In the genomic region with DNA sequence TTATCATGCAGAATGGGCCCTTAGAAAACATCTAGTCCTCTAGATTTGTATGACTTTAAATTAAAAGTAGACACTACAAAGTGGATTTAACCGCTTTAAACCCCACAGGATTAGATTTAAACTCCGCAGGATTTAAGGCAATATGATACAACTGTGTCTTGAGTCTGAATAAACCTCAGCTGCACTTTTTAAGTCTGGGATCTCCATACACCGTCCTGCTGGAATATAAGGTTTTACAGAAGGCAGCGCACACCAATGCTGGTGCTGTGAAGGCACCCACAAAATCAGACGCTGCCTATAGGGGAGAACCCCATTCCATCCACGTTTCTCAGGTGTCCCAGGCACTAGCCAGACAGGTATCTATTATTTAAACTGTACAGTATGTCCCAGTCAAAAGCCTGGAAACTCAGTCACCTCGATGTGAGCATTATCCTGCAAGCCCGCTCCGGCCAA, we compare ENCODE assay signal across 8 cellular contexts. TPM values are rescaled to one million over a fixed set of nuclear protein-coding genes. Genes with fewer than 3 reads are reported as not detected.
DNase-seq lines count a peak whose midpoint lies in the region; ATAC-seq, FAIRE-seq and TF ChIP-seq lines count a peak whose summit lies in the region.

No MANE protein-coding gene starts in this region.

- H3K27me3 Mint-ChIP-seq in GM23338 (ENCODE audit: insufficient read depth, low read depth, poor library complexity): peaks cover 13% of the 10 kb centered on the region

- no peaks in the 10 kb centered on the region; the same call in 1 of the 2 replicates for H4K20me1 ChIP-seq in GM23338 (replicated peaks; ENCODE audit: insufficient read depth)
- no peaks in the 10 kb centered on the region for H4K20me1 ChIP-seq in SK-N-SH (ENCODE audit: insufficient read depth)

- H3K27ac Mint-ChIP-seq in GM23338: peak overlapping the region; percentile 95

- TF ChIP-seq RAD21 in SK-N-SH (IDR thresholded peaks at IDR 0.05; ENCODE audit: low read length): no peak

- POLR2A ChIA-PET in SK-N-SH (lab: Yijun Ruan, JAX): no interaction called here

- no peak overlapping the region for H3K27ac ChIP-seq in GM23338 (ENCODE audit: low read depth)
- H3K27ac ChIP-seq in SK-N-SH (ENCODE audit: low read depth in 2 of 2, low read length in 1 of 2): peak overlapping the region in 1 of 2 experiments; percentile 54; a peak in 2 of 4 replicates

- peaks cover 33% of the 10 kb centered on the region for H3K4me1 Mint-ChIP-seq in GM23338

- H3K4me1 ChIP-seq in GM23338 (ENCODE audit: insufficient read depth) (0 out of 2 replicates have a peak, but pooled peaks cover under 1% of the 10 kb centered on the region), SK-N-SH (ENCODE audit: control insufficient read depth in 1 of 2, insufficient read depth in 2 of 2, low read depth in 1 of 2, low read length in 1 of 2) (no peaks in the 10 kb centered on the region; a peak in 2 of 4 replicates)

- 35% methylated on average over 8 of the region's 9 CpGs for WGBS in SK-N-SH (ENCODE audit: low lambda C conversion rate)

- H3K9me3 ChIP-seq in SK-N-SH: no peaks in the 10 kb centered on the region

- H3K79me2 ChIP-seq in GM23338 (replicated peaks; ENCODE audit: insufficient read depth): peaks cover 41% of the 10 kb centered on the region
- H3K79me2 ChIP-seq in SK-N-SH (ENCODE audit: insufficient read depth): peaks cover 23% of the 10 kb centered on the region

- no peaks in the 10 kb centered on the region; the same call in 2 of the 3 replicates for H3K36me3 Mint-ChIP-seq in GM23338 (ENCODE audit: low read depth)

- no peak for TF ChIP-seq EP300 in SK-N-SH (IDR thresholded peaks at IDR 0.05; ENCODE audit: borderline replicate concordance in 1 of 2, low read depth in 1 of 2, low read length in 1 of 2)

- H2AFZ ChIP-seq in GM23338: peak overlapping the region; percentile 91
- H2AFZ ChIP-seq in SK-N-SH (ENCODE audit: low read depth): peak overlapping the region; percentile 57

- H3K9me2 ChIP-seq in GM23338 (ENCODE audit: insufficient read depth) (no peaks in the 10 kb centered on the region), SK-N-SH (no peaks in the 10 kb centered on the region)

- no peak for TF ChIP-seq CTCF in GM23338 (conservative IDR thresholded peaks at IDR 0.05; ENCODE audit: low read depth in 2 of 2)
- no peak for TF ChIP-seq CTCF in SK-N-SH (IDR thresholded peaks at IDR 0.05)
- TF ChIP-seq CTCF in omental fat pad (IDR thresholded peaks at IDR 0.05): no peak

- peak overlapping the region; percentile 83 for H3K9ac ChIP-seq in SK-N-SH

- H3F3A ChIP-seq in GM23338 (replicated peaks; ENCODE audit: low read depth) (peaks cover 11% of the 10 kb centered on the region; the same call in 1 of the 2 replicates), SK-N-SH (replicated peaks; ENCODE audit: insufficient read depth) (no peaks in the 10 kb centered on the region)

- no peaks in the 10 kb centered on the region; the same call in 2 of the 3 replicates for H3K9me3 Mint-ChIP-seq in GM23338

- no peak for ATAC-seq in GM23338
- no peak for ATAC-seq in omental fat pad (ENCODE audit: low FRiP score)
- ATAC-seq in HG02981 (IDR thresholded peaks at IDR 0.05; ENCODE audit: unreplicated experiment): no peak

- H3K27me3 ChIP-seq in GM23338 (ENCODE audit: insufficient read depth) (no peaks in the 10 kb centered on the region), SK-N-SH (ENCODE audit: insufficient read depth) (no peaks in the 10 kb centered on the region)

- H3K4me3 ChIP-seq in GM23338 (peak overlapping the region; percentile 95), SK-N-SH (ENCODE audit: low read depth in 2 of 2, low read length in 1 of 2) (peak overlapping the region; percentile 58 to 72)

- DNase-seq in GM23338 (ENCODE audit: low spot score) (no peak), SK-N-SH (no peak), fibroblast of peridontal ligament (ENCODE audit: extremely low read depth) (peak; percentile 41), pons (ENCODE audit: low spot score) (peak; percentile 28), foreskin melanocyte (no peak), RCC 7860 (ENCODE audit: low spot score) (no peak), omental fat pad (ENCODE audit: low spot score) (no peak)

- no peaks in the 10 kb centered on the region for H3K36me3 ChIP-seq in GM23338 (ENCODE audit: insufficient read depth)
- H3K36me3 ChIP-seq in SK-N-SH (replicated peaks in 1 of 2; ENCODE audit: control insufficient read depth in 1 of 2, insufficient read depth in 2 of 2, low read length in 1 of 2): peaks cover 0 to 4% of the 10 kb centered on the region in 2 experiments

- CTCF ChIA-PET in SK-N-SH (lab: Yijun Ruan, JAX): interaction anchor here (1.6 kb wide), 1 partner anchor 148 kb away, joined by 4 read pairs; no protein-coding TSS in a partner anchor

- H3K4me3 Mint-ChIP-seq in GM23338: peak overlapping the region; percentile 96

- H3K4me2 ChIP-seq in GM23338 (peak overlapping the region; percentile 80), SK-N-SH (peak overlapping the region; percentile 71)

- no peak for FAIRE-seq in RCC 7860 (lab: Jason Lieb, UNC)

TF ChIP-seq in GM23338, 12 proteins besides CTCF, POLR2A, EP300 and RAD21 (continues in another document):
- TF ChIP-seq ZNF114 (CRISPR knock-in tag; IDR thresholded peaks at IDR 0.05) (no peak), EZH2phosphoT487 (IDR thresholded peaks at IDR 0.05; ENCODE audit: unreplicated experiment) (no peak), NANOG (IDR thresholded peaks at IDR 0.05; ENCODE audit: borderline replicate concordance) (no peak), JUNB (IDR thresholded peaks at IDR 0.05; ENCODE audit: unreplicated experiment) (no peak)
- TF ChIP-seq, protein P1, sequence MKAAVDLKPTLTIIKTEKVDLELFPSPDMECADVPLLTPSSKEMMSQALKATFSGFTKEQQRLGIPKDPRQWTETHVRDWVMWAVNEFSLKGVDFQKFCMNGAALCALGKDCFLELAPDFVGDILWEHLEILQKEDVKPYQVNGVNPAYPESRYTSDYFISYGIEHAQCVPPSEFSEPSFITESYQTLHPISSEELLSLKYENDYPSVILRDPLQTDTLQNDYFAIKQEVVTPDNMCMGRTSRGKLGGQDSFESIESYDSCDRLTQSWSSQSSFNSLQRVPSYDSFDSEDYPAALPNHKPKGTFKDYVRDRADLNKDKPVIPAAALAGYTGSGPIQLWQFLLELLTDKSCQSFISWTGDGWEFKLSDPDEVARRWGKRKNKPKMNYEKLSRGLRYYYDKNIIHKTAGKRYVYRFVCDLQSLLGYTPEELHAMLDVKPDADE (IDR thresholded peaks at IDR 0.05): no peak

TF ChIP-seq in SK-N-SH, 30 proteins besides CTCF, POLR2A, EP300 and RAD21:
- TF ChIP-seq MXI1 (IDR thresholded peaks at IDR 0.05; ENCODE audit: low read depth, low read length): 0 out of 2 replicates have a peak, but pooled peaks have one; percentile 25
- TF ChIP-seq, protein P2, sequence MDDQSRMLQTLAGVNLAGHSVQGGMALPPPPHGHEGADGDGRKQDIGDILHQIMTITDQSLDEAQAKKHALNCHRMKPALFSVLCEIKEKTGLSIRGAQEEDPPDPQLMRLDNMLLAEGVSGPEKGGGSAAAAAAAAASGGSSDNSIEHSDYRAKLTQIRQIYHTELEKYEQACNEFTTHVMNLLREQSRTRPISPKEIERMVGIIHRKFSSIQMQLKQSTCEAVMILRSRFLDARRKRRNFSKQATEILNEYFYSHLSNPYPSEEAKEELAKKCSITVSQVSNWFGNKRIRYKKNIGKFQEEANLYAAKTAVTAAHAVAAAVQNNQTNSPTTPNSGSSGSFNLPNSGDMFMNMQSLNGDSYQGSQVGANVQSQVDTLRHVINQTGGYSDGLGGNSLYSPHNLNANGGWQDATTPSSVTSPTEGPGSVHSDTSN (IDR thresholded peaks at IDR 0.05): no peak

RNA-seq across cellular contexts. Expression of gene ANO10, which starts 0.8 kb away (rescaled TPM):
- 34.6 and 48.1 TPM in 2 replicates for total RNA-seq in GM23338 (2014; rRNA removed; shearing (Covaris generic))
- polyA plus RNA-seq in GM23338 (2016; fragmentation: Nextera tagmentation; extraction: Ambion mirVana) (20.6 and 29.2 TPM in 2 replicates), SK-N-SH (2012; rRNA removed) (16.8 and 21.5 TPM in 2 replicates)
- polyA plus RNA-seq in SK-N-SH (2012; cell fraction: cytosol; rRNA removed): 20.7 and 21.0 TPM in 2 replicates
- 11.5 and 18.8 TPM in 2 replicates for polyA plus RNA-seq in SK-N-SH (2012; cell fraction: nucleus; rRNA removed)
- 10 to 100 TPM; 20.2 to 29.2 (median 26.1) TPM for total RNA-seq in omental fat pad

Comparison
In these comparisons a context has a peak if more than half of its experiments do, and no peak if none do; other contexts are left out.
1. DNase-seq: peak in fibroblast of peridontal ligament (single experiment) and pons (single experiment); none in GM23338 (single experiment), SK-N-SH (single experiment), foreskin melanocyte (single experiment), RCC 7860 (single experiment) and omental fat pad (single experiment).